ENCODE assay signal across 9 cellular contexts in genomic region chr1:111990878-111991760, GRCh38. TPM values are rescaled to one million over a fixed set of nuclear protein-coding genes. Genes with fewer than 3 reads are reported as not detected.
DNase-seq lines count a peak whose midpoint lies in the region; ATAC-seq and TF ChIP-seq lines count a peak whose summit lies in the region.
"Had no signal": no experiment of that assay in that cellular context is flagged by ENCODE, and none has a peak within 500 bp of the region (broad histone marks: within the 10 kb centered on the region; RNA-seq: fewer than 3 reads in every experiment).

No MANE protein-coding gene starts in this region.

- peaks cover 80% of the 10 kb centered on the region for H3K27me3 Mint-ChIP-seq in activated CD8-positive, alpha-beta memory T cell treated with anti-CD3 and anti-CD28 coated beads, Interleukin-2, amount 10 ng/mL, durations not matched to agents 7 days and 5 days

- H3K4me3 Mint-ChIP-seq in activated CD8-positive, alpha-beta memory T cell treated with anti-CD3 and anti-CD28 coated beads, Interleukin-2, amount 10 ng/mL, durations not matched to agents 7 days and 5 days: no peak overlapping the region

- no peaks in the 10 kb centered on the region for H3K36me3 ChIP-seq in esophagus muscularis mucosa
- H3K36me3 ChIP-seq: SJSA1 had no signal

- H3K4me1 Mint-ChIP-seq in activated CD8-positive, alpha-beta memory T cell treated with anti-CD3 and anti-CD28 coated beads, Interleukin-2, amount 10 ng/mL, durations not matched to agents 7 days and 5 days: peaks cover 11% of the 10 kb centered on the region

- no peak overlapping the region for H3K27ac Mint-ChIP-seq in activated CD8-positive, alpha-beta memory T cell treated with anti-CD3 and anti-CD28 coated beads, Interleukin-2, amount 10 ng/mL, durations not matched to agents 7 days and 5 days

- peak overlapping the region; percentile 83 to 89 (median 88) for H3K27ac ChIP-seq in esophagus muscularis mucosa (replicated peaks in 1 of 4)
- H3K27ac ChIP-seq: SJSA1 had no signal

- TF ChIP-seq CTCF in LNCAP (IDR thresholded peaks at IDR 0.05): peak; percentile 72
- TF ChIP-seq CTCF in esophagus muscularis mucosa (IDR thresholded peaks at IDR 0.05): peak; percentile 47 to 56 (median 55)

- peaks cover 0 to 5% (median 0%) of the 10 kb centered on the region in 4 donors for H3K27me3 ChIP-seq in esophagus muscularis mucosa

- peak; percentile 86 for DNase-seq in DMS153 (lab: John Stamatoyannopoulos, UW)
- DNase-seq in SHP77 (lab: John Stamatoyannopoulos, UW): peak; percentile 79 to 86
- no peak for DNase-seq in esophagus muscularis mucosa (ENCODE audit: extremely low spot score)
- DNase-seq in middle frontal gyrus (ENCODE audit: extremely low spot score, low spot score): peak; percentile 41
- peak; percentile 85 for DNase-seq in ureter (ENCODE audit: low spot score)
- no peak for DNase-seq in activated CD8-positive, alpha-beta memory T cell treated with anti-CD3 and anti-CD28 coated beads, Interleukin-2, amount 10 ng/mL, durations not matched to agents 7 days and 5 days

- TF ChIP-seq POLR2A in esophagus muscularis mucosa (IDR thresholded peaks at IDR 0.05; ENCODE audit: low read depth): no peak

- no peaks in the 10 kb centered on the region for H3K9me3 ChIP-seq in esophagus muscularis mucosa
- H3K9me3 ChIP-seq: SJSA1 had no signal

- TF ChIP-seq EP300 in esophagus muscularis mucosa (IDR thresholded peaks at IDR 0.05): peak; percentile 35

- intact Hi-C loops in esophagus muscularis mucosa (cut with DNase I): loop anchor here (5.0 to 10.0 kb wide), 2 partner anchors 204 to 344 kb away; no protein-coding TSS in a partner anchor

- CTCF ChIA-PET in activated CD8-positive, alpha-beta memory T cell treated with anti-CD3 and anti-CD28 coated beads, Interleukin-2, amount 10 ng/mL, durations not matched to agents 7 days and 5 days (lab: Charles Lee): no interaction called here

- peaks cover 30 to 62% (median 52%) of the 10 kb centered on the region in 4 donors for H3K4me1 ChIP-seq in esophagus muscularis mucosa

- no peaks in the 10 kb centered on the region for H3K9me3 Mint-ChIP-seq in activated CD8-positive, alpha-beta memory T cell treated with anti-CD3 and anti-CD28 coated beads, Interleukin-2, amount 10 ng/mL, durations not matched to agents 7 days and 5 days (ENCODE audit: low read depth)

- H3K36me3 Mint-ChIP-seq in activated CD8-positive, alpha-beta memory T cell treated with anti-CD3 and anti-CD28 coated beads, Interleukin-2, amount 10 ng/mL, durations not matched to agents 7 days and 5 days: no peaks in the 10 kb centered on the region

- H3K4me3 ChIP-seq in esophagus muscularis mucosa: peak overlapping the region; percentile 70 to 88 (median 78)
- H3K4me3 ChIP-seq: SJSA1 had no signal

- ATAC-seq in GM19035 (IDR thresholded peaks at IDR 0.05; ENCODE audit: unreplicated experiment): no peak
- no peak for ATAC-seq in activated CD8-positive, alpha-beta memory T cell treated with anti-CD3 and anti-CD28 coated beads, Interleukin-2, amount 10 ng/mL, durations not matched to agents 7 days and 5 days

- WGBS in esophagus muscularis mucosa: under 1% methylated on average over 37 of the region's 37 CpGs

RNA-seq across cellular contexts. Expression of gene KCND3, which starts 1.7 kb away (rescaled TPM):
- total RNA-seq in esophagus muscularis mucosa (10 to 100 TPM; 25.7 to 57.6 (median 47.5) TPM), ureter (6.2 TPM)
- not detected for total RNA-seq in activated CD8-positive, alpha-beta memory T cell treated with anti-CD3 and anti-CD28 coated beads, Interleukin-2, amount 10 ng/mL, durations not matched to agents 7 days and 5 days
- total RNA-seq: SJSA1 had no signal

Comparison
In these comparisons a context has a peak if more than half of its experiments do, and no peak if none do; other contexts are left out.
1. DNase-seq: peak in DMS153 (single experiment), SHP77 (2 of 2), middle frontal gyrus (single experiment) and ureter (single experiment); none in esophagus muscularis mucosa (single experiment) and activated CD8-positive, alpha-beta memory T cell treated with anti-CD3 and anti-CD28 coated beads, Interleukin-2, amount 10 ng/mL, durations not matched to agents 7 days and 5 days (single experiment).